In the genomic region with DNA sequence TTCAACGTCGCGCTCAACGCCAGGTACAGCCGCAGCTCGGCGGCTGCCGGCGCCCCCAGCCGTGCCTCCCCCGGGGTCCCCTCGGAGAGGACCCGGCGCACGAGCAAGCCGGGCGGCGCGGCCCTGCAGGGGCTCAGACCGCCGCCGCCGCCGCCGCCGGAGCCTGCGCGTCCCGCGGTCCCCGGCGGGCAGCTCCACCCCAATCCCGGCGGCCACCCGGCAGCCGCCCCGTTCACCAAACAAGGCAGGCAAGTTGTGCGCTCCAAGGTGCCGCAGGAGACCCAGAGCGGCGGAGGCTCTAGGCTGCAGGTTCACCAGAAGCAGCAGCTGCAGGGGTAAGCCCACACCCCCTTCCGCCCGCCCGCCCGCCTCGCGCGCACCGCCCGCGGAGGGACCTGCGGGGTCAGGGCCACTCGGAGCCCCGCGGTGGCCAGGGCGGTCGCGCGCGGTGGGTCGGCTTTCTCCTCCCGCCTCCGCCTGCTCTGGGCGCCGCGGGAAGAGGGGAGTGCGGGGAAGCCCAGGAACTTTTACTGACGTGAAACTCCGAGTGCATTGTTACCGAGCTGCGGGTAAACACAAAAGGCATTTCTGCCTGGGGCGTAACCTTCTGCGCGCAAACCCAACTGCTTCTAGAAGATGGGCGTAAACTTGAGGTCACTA, we compare ENCODE assay signal across 8 cellular contexts. TPM values are rescaled to one million over a fixed set of nuclear protein-coding genes. Genes with fewer than 3 reads are reported as not detected.
DNase-seq lines count a peak whose midpoint lies in the region; ATAC-seq and TF ChIP-seq lines count a peak whose summit lies in the region.

No MANE protein-coding gene starts in this region.

- H3K27me3 ChIP-seq in duodenal mucosa (ENCODE audit: control insufficient read depth in 1 of 2, insufficient read depth in 2 of 2, low read length in 2 of 2) (no peaks in the 10 kb centered on the region), testis (no peaks in the 10 kb centered on the region)

- ATAC-seq in HG03159 (IDR thresholded peaks at IDR 0.05; ENCODE audit: unreplicated experiment) (peak; percentile 37), T-helper 17 cell (peak; percentile 40), memory B cell (ENCODE audit: low read depth) (peak; percentile 18)

- H3K27me3 Mint-ChIP-seq in T-helper 17 cell (peaks cover 39% of the 10 kb centered on the region), memory B cell (peaks cover 15% of the 10 kb centered on the region)

- no peak for TF ChIP-seq POLR2A in testis (IDR thresholded peaks at IDR 0.05)

- H3K9me3 ChIP-seq in T-helper 17 cell (ENCODE audit: control insufficient read depth, low read length, poor library complexity, severe bottlenecking) (no peaks in the 10 kb centered on the region), duodenal mucosa (ENCODE audit: control insufficient read depth in 1 of 2, low read length in 2 of 2) (no peaks in the 10 kb centered on the region), testis (no peaks in the 10 kb centered on the region)

- DNase-seq in activated T-cell treated with anti-CD3 and anti-CD28 coated beads for 48 hours (ENCODE audit: low read depth) (peak; percentile 16), activated T-cell treated with anti-CD3 and anti-CD28 coated beads for 4 hours (no peak), T-helper 17 cell (peak in 2 of 3 donors; percentile 8 to 13), memory B cell (ENCODE audit: low spot score in 2 of 2) (peak; percentile 11 to 36), testis (peak; percentile 43), cortex of kidney (lab: John Stamatoyannopoulos, UW) (no peak)

- no peak overlapping the region for H3K9ac ChIP-seq in duodenal mucosa (ENCODE audit: low read depth in 1 of 2, low read length in 2 of 2)

- H3K9me3 Mint-ChIP-seq in memory B cell, result no peaks in the 10 kb centered on the region

- no peak for TF ChIP-seq CTCF in testis (IDR thresholded peaks at IDR 0.05)

- H3K4me1 ChIP-seq in duodenal mucosa (ENCODE audit: control insufficient read depth in 1 of 2, insufficient read depth in 2 of 2, low read length in 2 of 2) (peaks cover 0 to 5% of the 10 kb centered on the region in 2 donors), testis (no peaks in the 10 kb centered on the region)

- no peak overlapping the region for H3K27ac ChIP-seq in duodenal mucosa (ENCODE audit: low read depth, low read length)
- peak overlapping the region; percentile 45 to 83 for H3K27ac ChIP-seq in testis

- H3K4me1 Mint-ChIP-seq in T-helper 17 cell, result peaks cover 6% of the 10 kb centered on the region
- H3K4me1 Mint-ChIP-seq in memory B cell, result peaks cover 10% of the 10 kb centered on the region

- intact Hi-C loops in testis (cut with DNase I; ENCODE audit: low total_unique reads), result loop anchor here (10.0 kb wide), 1 partner anchor 67 kb away; no protein-coding TSS in a partner anchor

- H3K36me3 ChIP-seq in duodenal mucosa (ENCODE audit: control insufficient read depth in 1 of 2, insufficient read depth in 2 of 2, low read length in 2 of 2) (no peaks in the 10 kb centered on the region), testis (ENCODE audit: low read depth, missing control alignments) (no peaks in the 10 kb centered on the region)

- H3K4me3 ChIP-seq in duodenal mucosa (ENCODE audit: low read depth in 1 of 2, low read length in 2 of 2) (peak overlapping the region; percentile 67 to 80), testis (peak overlapping the region; percentile 69 to 72)

- H3K36me3 Mint-ChIP-seq in T-helper 17 cell (ENCODE audit: low read depth) (no peaks in the 10 kb centered on the region), memory B cell (no peaks in the 10 kb centered on the region)

- H3K4me3 Mint-ChIP-seq in T-helper 17 cell (peak overlapping the region; percentile 84), memory B cell (peak overlapping the region; percentile 82)

- 2% methylated on average over 12 to 65 of the region's 75 CpGs for WGBS in testis, 2 donors

- H3K27ac Mint-ChIP-seq in T-helper 17 cell, result no peak overlapping the region
- H3K27ac Mint-ChIP-seq in memory B cell, result no peak overlapping the region

RNA-seq across cellular contexts. Expression of a gene that starts 0.9 kb away (rescaled TPM):
- 10 to 100 TPM in 1 of 2 donors, 1 to 10 TPM in 1; 2.2 to 33.8 TPM for total RNA-seq in T-helper 17 cell
- 10 to 100 TPM; 39.6 to 51.5 TPM for total RNA-seq in testis
- polyA plus RNA-seq in testis (ENCODE audit: insufficient read depth, low read depth, low replicate concordance), result 44.0 TPM

Comparison
In these comparisons a context has a peak if more than half of its experiments do, and no peak if none do; other contexts are left out.
1. DNase-seq: peak in activated T-cell treated with anti-CD3 and anti-CD28 coated beads for 48 hours (single experiment), T-helper 17 cell (2 of 3), memory B cell (2 of 2) and testis (single experiment); none in activated T-cell treated with anti-CD3 and anti-CD28 coated beads for 4 hours (single experiment) and cortex of kidney (single experiment).
2. Peak in every context shown above with its lines, with median percentiles within 50 percentile points of each other: ATAC-seq.